In the genomic region with DNA sequence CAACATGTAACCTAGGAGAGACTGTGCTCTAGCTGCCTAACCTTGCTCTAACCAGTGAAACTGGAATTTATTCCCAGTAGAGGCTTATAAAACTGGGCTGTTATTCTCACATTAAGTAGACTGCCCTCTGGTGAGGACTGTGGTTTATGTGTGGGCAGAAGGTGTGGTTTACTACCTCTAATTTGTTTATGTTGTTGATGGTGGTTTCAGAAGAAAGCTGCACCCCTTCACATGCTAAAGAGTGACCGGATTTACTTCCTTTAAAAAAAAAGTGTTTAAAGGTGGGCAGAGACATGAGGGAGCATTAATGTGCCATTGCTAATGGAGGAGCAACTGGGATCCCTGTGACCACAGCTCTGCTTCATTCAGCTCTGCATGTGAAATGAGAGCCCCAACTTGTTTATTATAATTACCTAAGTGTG, we compare ENCODE assay signal across 8 cellular contexts.
DNase-seq lines count a peak whose midpoint lies in the region; ATAC-seq and TF ChIP-seq lines count a peak whose summit lies in the region.

No MANE protein-coding gene starts in this region.

- H3K4me3 Mint-ChIP-seq in osteocyte (ENCODE audit: unreplicated experiment), result no peak overlapping the region

- peaks cover 33% of the 10 kb centered on the region for H3K4me1 Mint-ChIP-seq in osteocyte (ENCODE audit: unreplicated experiment)

- no peaks in the 10 kb centered on the region for H3K9me3 Mint-ChIP-seq in osteocyte (ENCODE audit: unreplicated experiment)

- H3K36me3 ChIP-seq in WERI-Rb-1 (no peaks in the 10 kb centered on the region), Karpas-422 (ENCODE audit: insufficient read depth, low read length) (no peaks in the 10 kb centered on the region)

- no peaks in the 10 kb centered on the region for H4K20me1 ChIP-seq in Karpas-422 (ENCODE audit: insufficient read depth, low read depth, low read length)

- H3K4me2 ChIP-seq in Karpas-422 (ENCODE audit: low read depth, low read length, poor library complexity, severe bottlenecking), result no peak overlapping the region

- H3K27me3 Mint-ChIP-seq in osteocyte (ENCODE audit: unreplicated experiment), result no peaks in the 10 kb centered on the region

- H3K4me1 ChIP-seq in Karpas-422 (ENCODE audit: low read length), result no peaks in the 10 kb centered on the region

- H3K9me3 ChIP-seq in WERI-Rb-1 (ENCODE audit: severe bottlenecking) (no peaks in the 10 kb centered on the region), Karpas-422 (ENCODE audit: low read length) (no peaks in the 10 kb centered on the region)

- H3K9ac ChIP-seq in Karpas-422 (ENCODE audit: low read length), result no peak overlapping the region

- TF ChIP-seq CTCF in WERI-Rb-1 (IDR thresholded peaks at IDR 0.05; ENCODE audit: low read depth, low read length) (no peak), osteocyte (IDR thresholded peaks at IDR 0.05) (peak; percentile 35)

- ATAC-seq in GM19397 (IDR thresholded peaks at IDR 0.05; ENCODE audit: unreplicated experiment) (peak; percentile 85), HG03097 (IDR thresholded peaks at IDR 0.05; ENCODE audit: low FRiP score, unreplicated experiment) (peak; percentile 88), sciatic nerve (no peak)

- no peak overlapping the region for H3K27ac Mint-ChIP-seq in osteocyte (ENCODE audit: unreplicated experiment)

- H3K79me2 ChIP-seq in Karpas-422 (ENCODE audit: low read length), result no peaks in the 10 kb centered on the region

- no peaks in the 10 kb centered on the region for H3K36me3 Mint-ChIP-seq in osteocyte (ENCODE audit: unreplicated experiment)

- no peak overlapping the region for H3K4me3 ChIP-seq in WERI-Rb-1 (ENCODE audit: low read depth, low read length)
- no peak overlapping the region for H3K4me3 ChIP-seq in Karpas-422 (ENCODE audit: low read length)

- DNase-seq in WERI-Rb-1 (peak; percentile 6), osteocyte (ENCODE audit: extremely low spot score, unreplicated experiment) (no peak), Karpas-422 (no peak), sciatic nerve (ENCODE audit: low spot score) (no peak), NK-92 (lab: John Stamatoyannopoulos, UW; ENCODE audit: unreplicated experiment) (no peak)
- no peak for DNase-seq in activated CD8-positive, alpha-beta memory T cell treated with anti-CD3 and anti-CD28 coated beads, Interleukin-2, amount 50 U/mL, for 4 hours

- no peak overlapping the region for H2AFZ ChIP-seq in Karpas-422 (ENCODE audit: low read length)

- H3K27me3 ChIP-seq in WERI-Rb-1 (ENCODE audit: insufficient read depth, low read depth, severe bottlenecking), result no peaks in the 10 kb centered on the region
- no peaks in the 10 kb centered on the region for H3K27me3 ChIP-seq in Karpas-422 (ENCODE audit: low read length)

- H3K9me2 ChIP-seq in Karpas-422 (replicated peaks; ENCODE audit: insufficient read depth, low read length), result no peaks in the 10 kb centered on the region

- intact Hi-C loops in sciatic nerve (cut with DNase I), result no loop called here

- H3K27ac ChIP-seq in WERI-Rb-1 (no peak overlapping the region), Karpas-422 (ENCODE audit: low read length) (no peak overlapping the region)
